In the genomic region with DNA sequence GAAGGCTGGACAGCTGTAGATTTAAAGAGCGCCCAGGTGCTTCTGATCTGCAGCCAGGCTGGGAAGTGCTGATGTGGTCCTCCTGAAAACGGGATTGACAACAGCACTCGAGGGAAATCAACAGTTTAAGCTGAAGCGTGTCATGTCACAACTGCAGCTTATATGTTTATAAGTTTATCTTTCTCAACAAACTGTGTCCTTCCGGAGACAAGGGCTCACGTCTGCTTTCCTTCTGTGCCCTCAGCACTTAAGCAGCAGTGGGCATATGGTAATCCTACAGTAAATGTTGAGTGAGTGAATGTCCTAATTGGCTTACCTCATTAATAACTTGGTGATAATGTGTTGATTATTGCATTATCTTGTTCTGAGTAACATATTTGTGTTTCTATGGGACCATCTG, we compare ENCODE assay signal across 26 cellular contexts.
DNase-seq lines count a peak whose midpoint lies in the region; TF ChIP-seq lines count a peak whose summit lies in the region.
"Had no signal": no experiment of that assay in that cellular context is flagged by ENCODE, and none has a peak within 500 bp of the region (broad histone marks: within the 10 kb centered on the region; RNA-seq: fewer than 3 reads in every experiment).

No MANE protein-coding gene starts in this region.

- H3K9me3 Mint-ChIP-seq in neural crest cell (peaks cover 17% of the 10 kb centered on the region), neural progenitor cell (peaks cover 20% of the 10 kb centered on the region)

- no peak overlapping the region for H2BK120ac ChIP-seq in trophoblast cell (ENCODE audit: insufficient read depth, low read length, poor library complexity)

- peaks cover 15% of the 10 kb centered on the region for H3K4me1 Mint-ChIP-seq in neural crest cell
- H3K4me1 Mint-ChIP-seq in neural progenitor cell: peaks cover 5% of the 10 kb centered on the region
- H3K4me1 Mint-ChIP-seq: activated naive CD8-positive, alpha-beta T cell treated with anti-CD3 and anti-CD28 coated beads, Interleukin-2, amount 50 U/mL, for 24 hours; CD14-positive monocyte; IgD-negative memory B cell; nephron progenitor cell; stimulated activated memory B cell treated with anti-CD40 and anti-IgM and Interleukin-4, amounts not matched to agents 10 μg/mL and 1 μg/mL and 100 μg/mL, for 72 hours; WTC11 had no signal

- H2BK12ac ChIP-seq in trophoblast cell (ENCODE audit: low read length): no peak overlapping the region

- no peak overlapping the region for H3K14ac ChIP-seq in trophoblast cell (ENCODE audit: low read length)

- no peak overlapping the region for H3K27ac ChIP-seq in trophoblast cell (ENCODE audit: low read depth, low read length)
- no peak overlapping the region for H3K27ac ChIP-seq in neural progenitor cell
- H3K27ac ChIP-seq: 22Rv1, colonic mucosa, epithelial cell of prostate, ovary, Peyer's patch, transverse colon had no signal

- H3K79me1 ChIP-seq in trophoblast cell (ENCODE audit: low read length): no peaks in the 10 kb centered on the region

- H3K23ac ChIP-seq in trophoblast cell (ENCODE audit: low read length): no peak overlapping the region

- H3K4me3 ChIP-seq in trophoblast cell (ENCODE audit: low read depth, low read length) (no peak overlapping the region), neural progenitor cell (no peak overlapping the region)
- H3K4me3 ChIP-seq: colonic mucosa, ovary, Peyer's patch, transverse colon had no signal

- H3K4me2 ChIP-seq in trophoblast cell (ENCODE audit: low read length) (no peak overlapping the region), neural progenitor cell (no peak overlapping the region)

- peaks cover 19% of the 10 kb centered on the region for H3F3A ChIP-seq in neural progenitor cell (ENCODE audit: low read depth)

- H3K4ac ChIP-seq in trophoblast cell (ENCODE audit: low read depth, low read length): no peak overlapping the region

- no peak overlapping the region for H2BK5ac ChIP-seq in trophoblast cell (ENCODE audit: low read depth, low read length, poor library complexity)

- H3K27ac Mint-ChIP-seq in neural crest cell (ENCODE audit: unreplicated experiment) (no peak overlapping the region), neural progenitor cell (no peak overlapping the region)
- H3K27ac Mint-ChIP-seq: activated naive CD8-positive, alpha-beta T cell treated with anti-CD3 and anti-CD28 coated beads, Interleukin-2, amount 50 U/mL, for 24 hours; CD14-positive monocyte; IgD-negative memory B cell; nephron progenitor cell; stimulated activated memory B cell treated with anti-CD40 and anti-IgM and Interleukin-4, amounts not matched to agents 10 μg/mL and 1 μg/mL and 100 μg/mL, for 72 hours; WTC11 had no signal

- H4K12ac ChIP-seq in trophoblast cell (ENCODE audit: low read depth, low read length): no peak overlapping the region

- H3K4me1 ChIP-seq in trophoblast cell (ENCODE audit: control insufficient read depth in 1 of 2, insufficient read depth in 2 of 2, low read length in 2 of 2) (no peaks in the 10 kb centered on the region), neural progenitor cell (no peaks in the 10 kb centered on the region)
- H3K4me1 ChIP-seq: colonic mucosa, Peyer's patch, transverse colon had no signal

- H3K36me3 ChIP-seq in trophoblast cell (ENCODE audit: control insufficient read depth in 1 of 2, insufficient read depth in 2 of 2, low read length in 2 of 2): no peaks in the 10 kb centered on the region
- H3K36me3 ChIP-seq in neural progenitor cell: no peaks in the 10 kb centered on the region
- H3K36me3 ChIP-seq: colonic mucosa, ovary, Peyer's patch, transverse colon had no signal

- no peak for TF ChIP-seq CTCF in neural crest cell (conservative IDR thresholded peaks at IDR 0.05)
- TF ChIP-seq CTCF in GM10266 (IDR thresholded peaks at IDR 0.05; ENCODE audit: control insufficient read depth, insufficient read depth, low read depth, missing control alignments): no peak
- no peak for TF ChIP-seq CTCF in neural progenitor cell (IDR thresholded peaks at IDR 0.05)

- H3K18ac ChIP-seq in trophoblast cell (ENCODE audit: low read length): no peak overlapping the region

- no peaks in the 10 kb centered on the region for H3K27me3 ChIP-seq in trophoblast cell (ENCODE audit: insufficient read depth, low read length)
- no peaks in the 10 kb centered on the region for H3K27me3 ChIP-seq in neural progenitor cell
- H3K27me3 ChIP-seq: colonic mucosa, ovary, Peyer's patch, transverse colon had no signal

- no peak overlapping the region for H4K8ac ChIP-seq in trophoblast cell (ENCODE audit: low read depth, low read length)

- H4K20me1 ChIP-seq in neural progenitor cell (ENCODE audit: low read depth): no peaks in the 10 kb centered on the region

- DNase-seq in DMS153 (lab: John Stamatoyannopoulos, UW) (peak; percentile 19), DMS153 treated with DMSO at 0.1 percent for 48 hours (lab: John Stamatoyannopoulos, UW; ENCODE audit: unreplicated experiment) (no peak), NCI-H1694 treated with DMSO at 0.1 percent for 48 hours (lab: John Stamatoyannopoulos, UW) (peak; percentile 93), NCI-H748 treated with DMSO at 0.1 percent for 48 hours (lab: John Stamatoyannopoulos, UW) (peak; percentile 75), neural crest cell (ENCODE audit: low read depth, low spot score) (no peak), trophoblast cell (no peak), GM10266 (ENCODE audit: extremely low spot score) (no peak), neural progenitor cell (ENCODE audit: low spot score) (no peak)
- DNase-seq: activated naive CD4-positive, alpha-beta T cell; activated naive CD8-positive, alpha-beta T cell treated with anti-CD3 and anti-CD28 coated beads, Interleukin-2, amount 50 U/mL, for 24 hours; activated T-cell treated with anti-CD3 and anti-CD28 coated beads, Interleukin-2, amount 50 U/mL, for 48 hours; colonic mucosa; effector memory CD4-positive, alpha-beta T cell; NCI-H446 treated with DMSO at 0.1 percent for 48 hours; nephron progenitor cell; ovary; Peyer's patch; SIG-M5; T1000; transverse colon had no signal

- H3K36me3 Mint-ChIP-seq in neural crest cell (ENCODE audit: low read depth) (peaks cover 17% of the 10 kb centered on the region), neural progenitor cell (peaks cover 11% of the 10 kb centered on the region)
- H3K36me3 Mint-ChIP-seq: CD14-positive monocyte; IgD-negative memory B cell; stimulated activated memory B cell treated with anti-CD40 and anti-IgM and Interleukin-4, amounts not matched to agents 10 μg/mL and 1 μg/mL and 100 μg/mL, for 72 hours had no signal

- H3K79me2 ChIP-seq in trophoblast cell (ENCODE audit: control insufficient read depth, insufficient read depth, low read length, poor library complexity): no peaks in the 10 kb centered on the region
- no peaks in the 10 kb centered on the region for H3K79me2 ChIP-seq in neural progenitor cell (ENCODE audit: low read depth)

- H2AFZ ChIP-seq in trophoblast cell (ENCODE audit: insufficient read depth, low read length, poor library complexity) (no peak overlapping the region), neural progenitor cell (replicated peaks) (no peak overlapping the region)

- H3K4me3 Mint-ChIP-seq in neural crest cell (peak overlapping the region; percentile 74), neural progenitor cell (no peak overlapping the region)
- H3K4me3 Mint-ChIP-seq: activated naive CD8-positive, alpha-beta T cell treated with anti-CD3 and anti-CD28 coated beads, Interleukin-2, amount 50 U/mL, for 24 hours; CD14-positive monocyte; IgD-negative memory B cell; nephron progenitor cell; stimulated activated memory B cell treated with anti-CD40 and anti-IgM and Interleukin-4, amounts not matched to agents 10 μg/mL and 1 μg/mL and 100 μg/mL, for 72 hours; WTC11 had no signal

- no peak overlapping the region for H4K91ac ChIP-seq in trophoblast cell (ENCODE audit: low read depth, low read length)

- peaks cover 2% of the 10 kb centered on the region for H3K9me3 ChIP-seq in trophoblast cell (ENCODE audit: insufficient read depth, low read depth, low read length)
- peaks cover 5% of the 10 kb centered on the region for H3K9me3 ChIP-seq in neural progenitor cell (ENCODE audit: low read depth)
- H3K9me3 ChIP-seq: colonic mucosa, ovary had no signal

- H2AK5ac ChIP-seq in trophoblast cell (ENCODE audit: low read length): no peak overlapping the region

- WGBS in trophoblast cell (ENCODE audit: extremely low coverage, insufficient coverage, insufficient read length): no CpG with 5 or more reads among the region's 6 CpGs

- H3K9ac ChIP-seq in trophoblast cell (ENCODE audit: low read length): no peak overlapping the region
- H3K9ac ChIP-seq in neural progenitor cell: no peak overlapping the region

- H3K27me3 Mint-ChIP-seq in neural crest cell (ENCODE audit: low read depth) (peaks cover 22% of the 10 kb centered on the region), neural progenitor cell (ENCODE audit: insufficient read depth, low read depth) (peaks cover 28% of the 10 kb centered on the region)
- H3K27me3 Mint-ChIP-seq: activated naive CD8-positive, alpha-beta T cell treated with anti-CD3 and anti-CD28 coated beads, Interleukin-2, amount 50 U/mL, for 24 hours; IgD-negative memory B cell; stimulated activated memory B cell treated with anti-CD40 and anti-IgM and Interleukin-4, amounts not matched to agents 10 μg/mL and 1 μg/mL and 100 μg/mL, for 72 hours had no signal

Comparison
In these comparisons a context has a peak if more than half of its experiments do, and no peak if none do; other contexts are left out.
1. DNase-seq: peak in DMS153 (single experiment), NCI-H1694 treated with DMSO at 0.1 percent for 48 hours (single experiment) and NCI-H748 treated with DMSO at 0.1 percent for 48 hours (single experiment); none in DMS153 treated with DMSO at 0.1 percent for 48 hours (single experiment), neural crest cell (single experiment), trophoblast cell (0 of 2), GM10266 (single experiment) and neural progenitor cell (single experiment).